Comparison of ENCODE assay signal across 24 cellular contexts in genomic region chr17:679491-679890, GRCh38. TPM values are rescaled to one million over a fixed set of nuclear protein-coding genes. Genes with fewer than 3 reads are reported as not detected.
A peak's percentile ranks its signal among the peaks of the same experiment; 100 is the strongest.
DNase-seq lines count a peak whose midpoint lies in the region; ATAC-seq and TF ChIP-seq lines count a peak whose summit lies in the region.
"Had no signal": no experiment of that assay in that cellular context is flagged by ENCODE, and none has a peak within 500 bp of the region (broad histone marks: within the 10 kb centered on the region; RNA-seq: fewer than 3 reads in every experiment).

No MANE protein-coding gene starts in this region.

- H3K4me3 Mint-ChIP-seq in osteocyte (ENCODE audit: unreplicated experiment): no peak overlapping the region
- H3K4me3 Mint-ChIP-seq: B cell; CD4-positive, alpha-beta T cell; CD8-positive, alpha-beta T cell had no signal

- ATAC-seq in gastrocnemius medialis (no peak), GM19035 (IDR thresholded peaks at IDR 0.05; ENCODE audit: unreplicated experiment) (no peak)
- ATAC-seq: A549; CD8-positive, alpha-beta T cell had no signal

- peaks cover 10% of the 10 kb centered on the region for H3K36me3 ChIP-seq in brain microvascular endothelial cell (replicated peaks)
- H3K36me3 ChIP-seq in gastrocnemius medialis: peaks cover 3% of the 10 kb centered on the region in 2 donors

- H3K4me1 ChIP-seq in gastrocnemius medialis: peaks cover 0 to 12% of the 10 kb centered on the region in 2 donors

- H3K9me3 ChIP-seq in gastrocnemius medialis: no peaks in the 10 kb centered on the region
- H3K9me3 ChIP-seq: A549 had no signal

- H3K27ac ChIP-seq in brain microvascular endothelial cell (peak overlapping the region; percentile 16), gastrocnemius medialis (no peak overlapping the region)
- H3K27ac ChIP-seq: 22Rv1, A549, C4-2B had no signal

- no peaks in the 10 kb centered on the region for H3K27me3 Mint-ChIP-seq in osteocyte (ENCODE audit: unreplicated experiment)
- H3K27me3 Mint-ChIP-seq: B cell; CD4-positive, alpha-beta T cell had no signal

- H3K4me3 ChIP-seq in brain microvascular endothelial cell (ENCODE audit: low read depth, low read length) (no peak overlapping the region), gastrocnemius medialis (no peak overlapping the region)
- H3K4me3 ChIP-seq: A549; BLaER1 treated with 17β-estradiol and CSF1 and Interleukin-3, amounts not matched to agents 10 nM and 100 nM had no signal

- no peaks in the 10 kb centered on the region for H3K27me3 ChIP-seq in brain microvascular endothelial cell (replicated peaks)
- H3K27me3 ChIP-seq in gastrocnemius medialis: no peaks in the 10 kb centered on the region
- H3K27me3 ChIP-seq: BLaER1 treated with 17β-estradiol and CSF1 and Interleukin-3, amounts not matched to agents 10 nM and 100 nM had no signal

- no peaks in the 10 kb centered on the region for H3K9me3 Mint-ChIP-seq in osteocyte (ENCODE audit: unreplicated experiment)
- H3K9me3 Mint-ChIP-seq: CD4-positive, alpha-beta T cell; CD8-positive, alpha-beta T cell had no signal

- H3K36me3 Mint-ChIP-seq in osteocyte (ENCODE audit: unreplicated experiment): peaks cover 24% of the 10 kb centered on the region

- peak overlapping the region; percentile 18 for H3K27ac Mint-ChIP-seq in osteocyte (ENCODE audit: unreplicated experiment)
- H3K27ac Mint-ChIP-seq: B cell; CD4-positive, alpha-beta T cell; CD8-positive, alpha-beta T cell had no signal

- intact Hi-C loops in gastrocnemius medialis (cut with DNase I; ENCODE audit: low total_unique reads): no loop called here

- TF ChIP-seq CTCF in brain microvascular endothelial cell (IDR thresholded peaks at IDR 0.05; ENCODE audit: low read depth, low read length, missing control alignments) (no peak), osteocyte (IDR thresholded peaks at IDR 0.05) (no peak), gastrocnemius medialis (IDR thresholded peaks at IDR 0.05 in 4 of 5, conservative IDR thresholded peaks at IDR 0.05 in 1 of 5) (no peak)

- H3K4me1 Mint-ChIP-seq in osteocyte (ENCODE audit: unreplicated experiment): peaks cover 23% of the 10 kb centered on the region

- peak; percentile 23 for DNase-seq in COLO829 (ENCODE audit: low spot score)
- DNase-seq in brain microvascular endothelial cell: no peak
- peak; percentile 74 for DNase-seq in fibroblast of peridontal ligament (ENCODE audit: extremely low read depth)
- no peak for DNase-seq in osteocyte (ENCODE audit: extremely low spot score, unreplicated experiment)
- no peak for DNase-seq in SHP77 (lab: John Stamatoyannopoulos, UW)
- DNase-seq in NCI-H510A (lab: John Stamatoyannopoulos, UW): no peak
- DNase-seq in gastrocnemius medialis: no peak
- DNase-seq: AML-193; CD4-positive, alpha-beta T cell; CD8-positive, alpha-beta T cell; COR-L47; DMS 273 treated with DMSO at 0.1 percent for 48 hours; DMS153; DMS53; DMS79; DND-41; EL; GDM1 had no signal

- in situ Hi-C loops in brain microvascular endothelial cell (cut with HindIII; ENCODE audit: low pct_ligation_motif_present, low sequenced_read_pairs): no loop called here
- in situ Hi-C loops in gastrocnemius medialis (cut with MboI; ENCODE audit: low sequenced_read_pairs in 4 of 4): no loop called here

- TF ChIP-seq POLR2A in gastrocnemius medialis (IDR thresholded peaks at IDR 0.05): no peak

RNA-seq across cellular contexts. Expression of gene VPS53, which starts 35.1 kb away (rescaled TPM):
- total RNA-seq in osteocyte: 75.5 and 76.7 TPM in 2 replicates
- total RNA-seq in gastrocnemius medialis: 10 to 100 TPM; 18.0 to 24.1 (median 21.0) TPM

RNA-seq across cellular contexts. Expression of gene TLCD3A, which starts 52.9 kb away (rescaled TPM):
- total RNA-seq in osteocyte: 23.7 and 27.3 TPM in 2 replicates
- 1 to 10 TPM in 2 of 4 donors, under 1 TPM in 2; 0.39 to 1.4 (median 0.86) TPM for total RNA-seq in gastrocnemius medialis

Comparison
In these comparisons a context has a peak if more than half of its experiments do, and no peak if none do; other contexts are left out.
1. DNase-seq: peak in COLO829 (single experiment) and fibroblast of peridontal ligament (single experiment); none in brain microvascular endothelial cell (single experiment), osteocyte (single experiment), SHP77 (0 of 2), NCI-H510A (single experiment) and gastrocnemius medialis (0 of 2).
2. RNA of gene TLCD3A, which starts 52.9 kb away (total RNA-seq): 23.7 to 27.3 TPM in osteocyte; 0.39 to 1.4 TPM in gastrocnemius medialis; every median in the first group is over 10 times any median in the second.